18 cellular contexts compared by ENCODE assay signal in the genomic region with DNA sequence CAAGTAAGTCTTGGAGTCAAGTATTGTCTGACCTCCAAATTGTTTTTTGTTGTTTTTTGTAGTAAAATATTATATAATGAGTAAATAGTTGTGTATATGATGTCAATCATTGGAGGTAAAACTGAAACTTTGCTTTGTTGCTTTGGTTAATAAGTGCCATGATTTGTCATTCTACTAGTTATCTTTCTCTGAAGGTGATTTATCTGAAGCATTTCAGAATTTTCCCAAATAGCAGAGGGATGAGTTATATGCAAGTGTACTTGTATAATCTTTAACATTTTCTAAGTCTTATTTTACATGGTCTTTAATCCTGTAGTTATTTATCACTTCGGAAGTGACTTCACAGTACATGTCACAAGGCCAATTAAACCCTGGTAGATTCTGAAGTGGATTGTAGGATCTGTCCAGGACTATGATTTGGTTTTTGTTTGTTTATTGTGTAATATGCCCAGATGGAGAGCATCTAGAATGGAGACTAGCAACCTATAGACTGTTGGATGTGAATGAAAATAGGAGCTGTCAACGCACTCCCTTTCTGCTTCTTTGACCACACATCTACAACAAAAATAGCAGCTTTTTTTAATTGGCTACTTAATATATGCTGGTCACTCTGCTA.
"Had no signal": no experiment of that assay in that cellular context is flagged by ENCODE, and none has a peak within 500 bp of the region (broad histone marks: within the 10 kb centered on the region; RNA-seq: fewer than 3 reads in every experiment).

No MANE protein-coding gene starts in this region.

- H3K4me3 ChIP-seq: left lung had no signal

- H3K27me3 ChIP-seq: left lung had no signal

- H3K36me3 Mint-ChIP-seq: activated naive CD8-positive, alpha-beta T cell treated with anti-CD3 and anti-CD28 coated beads for 36 hours; immature natural killer cell; memory B cell; stimulated activated memory B cell treated with anti-CD40 and anti-IgM and Interleukin-4, amounts not matched to agents 10 μg/mL and 1 μg/mL and 100 μg/mL, for 72 hours had no signal

- H3K27ac Mint-ChIP-seq: activated B cell treated with CpG ODN at 0.5 μM for 24 hours; activated naive CD8-positive, alpha-beta T cell treated with anti-CD3 and anti-CD28 coated beads for 36 hours; activated T-cell treated with anti-CD3 and anti-CD28 coated beads, Interleukin-2, amount 50 U/mL, for 72 hours; brain; immature natural killer cell; memory B cell; stimulated activated memory B cell treated with anti-CD40 and anti-IgM and Interleukin-4, amounts not matched to agents 10 μg/mL and 1 μg/mL and 100 μg/mL, for 72 hours had no signal

- H3K27ac ChIP-seq: left lung had no signal

- H3K36me3 ChIP-seq: left lung had no signal

- H3K4me3 Mint-ChIP-seq: activated B cell treated with CpG ODN at 0.5 μM for 24 hours; activated naive CD8-positive, alpha-beta T cell treated with anti-CD3 and anti-CD28 coated beads for 36 hours; activated T-cell treated with anti-CD3 and anti-CD28 coated beads, Interleukin-2, amount 50 U/mL, for 72 hours; brain; immature natural killer cell; memory B cell; nephron; stimulated activated memory B cell treated with anti-CD40 and anti-IgM and Interleukin-4, amounts not matched to agents 10 μg/mL and 1 μg/mL and 100 μg/mL, for 72 hours had no signal

- H3K4me1 Mint-ChIP-seq: activated B cell treated with CpG ODN at 0.5 μM for 24 hours; activated naive CD8-positive, alpha-beta T cell treated with anti-CD3 and anti-CD28 coated beads for 36 hours; brain; immature natural killer cell; memory B cell; nephron; stimulated activated memory B cell treated with anti-CD40 and anti-IgM and Interleukin-4, amounts not matched to agents 10 μg/mL and 1 μg/mL and 100 μg/mL, for 72 hours had no signal

- DNase-seq: activated B cell treated with CpG ODN at 0.5 μM for 24 hours; activated CD4-positive, alpha-beta T cell treated with anti-CD3 and anti-CD28 coated beads for 48 hours; activated CD8-positive, alpha-beta memory T cell treated with anti-CD3 and anti-CD28 coated beads, Interleukin-2, amount 50 U/mL, for 48 hours; activated gamma-delta T cell; activated naive CD8-positive, alpha-beta T cell treated with anti-CD3 and anti-CD28 coated beads for 36 hours; activated T-cell treated with anti-CD3 and anti-CD28 coated beads, Interleukin-2, amount 50 U/mL, for 72 hours; effector CD8-positive, alpha-beta T cell; foreskin melanocyte; head of caudate nucleus; immature natural killer cell; left lung; nucleus accumbens; posterior cingulate gyrus; stimulated activated CD4-positive, alpha-beta T cell treated with anti-CD3 and anti-CD28 coated beads, Interleukin-2, amount 100 ng/mL, for 48 hours had no signal

- ATAC-seq: activated T-cell treated with anti-CD3 and anti-CD28 coated beads, Interleukin-2, amount 50 U/mL, for 72 hours; stimulated activated memory B cell treated with anti-CD40 and anti-IgM and Interleukin-4, amounts not matched to agents 10 μg/mL and 1 μg/mL and 100 μg/mL, for 72 hours had no signal

- H3K27me3 Mint-ChIP-seq: activated B cell treated with CpG ODN at 0.5 μM for 24 hours; memory B cell; stimulated activated memory B cell treated with anti-CD40 and anti-IgM and Interleukin-4, amounts not matched to agents 10 μg/mL and 1 μg/mL and 100 μg/mL, for 72 hours had no signal
